In genomic region chr9:38067892-38068615, GRCh38 we compare ENCODE assay signal across 8 cellular contexts. TPM values are rescaled to one million over a fixed set of nuclear protein-coding genes. Genes with fewer than 3 reads are reported as not detected.
DNase-seq lines count a peak whose midpoint lies in the region; ATAC-seq and TF ChIP-seq lines count a peak whose summit lies in the region.

No MANE protein-coding gene starts in this region.

- no peaks in the 10 kb centered on the region for H3K9me3 ChIP-seq in heart right ventricle

- H3K4me3 ChIP-seq in heart right ventricle (peak overlapping the region; percentile 78 to 99 (median 95)), fibroblast of mammary gland (ENCODE audit: control insufficient read depth, low read depth, low read length) (peak overlapping the region; percentile 76), rectal smooth muscle tissue (ENCODE audit: low read length) (peak overlapping the region; percentile 77)

- peak overlapping the region; percentile 80 to 99 (median 98) for H3K27ac ChIP-seq in heart right ventricle
- peak overlapping the region; percentile 70 for H3K27ac ChIP-seq in rectal smooth muscle tissue (ENCODE audit: low read depth, low read length)

- H3K36me3 ChIP-seq in heart right ventricle (no peaks in the 10 kb centered on the region), rectal smooth muscle tissue (ENCODE audit: control insufficient read depth, insufficient read depth, low read length) (no peaks in the 10 kb centered on the region)

- ATAC-seq in heart right ventricle (peak in 1 of 8 donors; percentile 1), Right ventricle myocardium inferior (no peak), GM21576 (IDR thresholded peaks at IDR 0.05; ENCODE audit: unreplicated experiment) (no peak), GM18861 (IDR thresholded peaks at IDR 0.05; ENCODE audit: unreplicated experiment) (no peak)

- TF ChIP-seq CTCF in heart right ventricle (IDR thresholded peaks at IDR 0.05) (no peak), fibroblast of mammary gland (conservative IDR thresholded peaks at IDR 0.05; ENCODE audit: control insufficient read depth, insufficient read depth, low read depth, low read length) (no peak)

- H3K4me1 ChIP-seq in heart right ventricle (peaks cover 7 to 64% (median 54%) of the 10 kb centered on the region in 9 donors), rectal smooth muscle tissue (ENCODE audit: control insufficient read depth, insufficient read depth, low read length) (peaks cover 9% of the 10 kb centered on the region)

- 0 to 1% methylated on average over 86 to 96 of the region's 96 CpGs for WGBS in heart right ventricle, 2 donors

- H3K27me3 ChIP-seq in heart right ventricle = peaks cover 0 to 16% (median 0%) of the 10 kb centered on the region in 7 donors
- H3K27me3 ChIP-seq in rectal smooth muscle tissue (ENCODE audit: control insufficient read depth, insufficient read depth, low read length) = no peaks in the 10 kb centered on the region

- DNase-seq in heart right ventricle = peak in 1 of 2 donors; percentile 37
- no peak for DNase-seq in Right ventricle myocardium inferior (ENCODE audit: missing footprints)
- peak; percentile 70 for DNase-seq in activated CD8-positive, alpha-beta memory T cell treated with anti-CD3 and anti-CD28 coated beads for 24 hours
- DNase-seq in fibroblast of mammary gland (ENCODE audit: low read depth) = no peak
- DNase-seq in iPS-NIHi7 (ENCODE audit: extremely low spot score) = no peak

- intact Hi-C loops in heart right ventricle (cut with DNase I) = loop anchor here (1.0 to 10.0 kb wide), 11 partner anchors 49 to 156 kb away; no protein-coding TSS in a partner anchor
- intact Hi-C loops in Right ventricle myocardium inferior (cut with DNase I) = loop anchor here (1.0 to 5.0 kb wide), 5 partner anchors 9 to 151 kb away; no protein-coding TSS in a partner anchor

- peak overlapping the region; percentile 57 for H3K9ac ChIP-seq in rectal smooth muscle tissue (ENCODE audit: low read length)

RNA-seq across cellular contexts. Expression of gene SHB, which starts 1.0 kb away (rescaled TPM):
- 10 to 100 TPM; 13.9 to 26.6 (median 18.0) TPM for total RNA-seq in heart right ventricle
- 10 to 100 TPM in 1 of 2 donors, 1 to 10 TPM in 1; 5.7 to 19.2 TPM for polyA plus RNA-seq in heart right ventricle
- total RNA-seq in Right ventricle myocardium inferior = 14.7 TPM
